9 cellular contexts compared by ENCODE assay signal in the genomic region with DNA sequence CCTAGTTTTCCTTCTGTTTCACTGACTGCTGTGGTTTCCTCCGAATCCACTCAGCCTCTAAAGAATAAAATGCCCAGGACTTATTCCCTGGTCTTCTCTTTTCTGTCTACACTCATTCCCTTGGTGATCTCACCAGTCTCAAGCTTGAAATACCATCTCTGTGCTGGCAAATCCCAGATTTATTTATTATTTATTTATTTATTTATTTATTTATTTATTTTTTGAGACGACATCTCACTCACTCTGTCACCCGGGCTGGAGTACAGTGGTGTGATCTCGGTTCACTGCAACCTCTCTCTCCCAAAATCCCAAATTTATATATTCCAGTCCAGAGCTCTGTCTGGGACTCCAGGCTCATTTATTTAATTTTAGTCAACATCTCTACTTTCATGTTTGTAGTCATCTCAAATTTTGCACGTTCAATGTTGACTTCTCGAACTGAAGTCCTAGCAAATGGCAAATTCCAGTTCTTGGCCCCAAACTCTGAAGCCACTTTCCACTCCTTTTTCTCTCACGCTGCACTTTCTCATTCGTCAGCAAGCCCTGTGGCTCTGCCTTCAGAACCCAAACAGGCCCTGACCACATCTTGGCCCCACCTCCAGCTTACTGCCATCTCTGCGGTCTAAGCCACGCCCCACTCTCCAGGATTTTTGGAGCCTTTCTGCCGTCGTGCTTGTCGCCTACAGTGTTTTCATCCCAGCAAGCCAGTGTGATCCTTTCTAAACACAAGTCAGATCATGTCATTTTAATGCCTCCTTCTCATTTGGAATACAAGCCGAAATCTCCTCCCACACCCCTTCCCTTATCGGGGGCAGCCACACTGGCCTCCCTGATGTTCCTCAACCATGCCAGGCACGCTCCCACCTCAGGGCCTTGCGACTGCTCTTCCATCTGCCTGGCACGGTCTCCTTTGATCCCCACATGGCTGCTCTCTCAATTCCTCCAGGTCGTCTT. TPM values are rescaled to one million over a fixed set of nuclear protein-coding genes. Genes with fewer than 3 reads are reported as not detected.
DNase-seq lines count a peak whose midpoint lies in the region; ATAC-seq, FAIRE-seq and TF ChIP-seq lines count a peak whose summit lies in the region.
"Had no signal": no experiment of that assay in that cellular context is flagged by ENCODE, and none has a peak within 500 bp of the region (broad histone marks: within the 10 kb centered on the region; RNA-seq: fewer than 3 reads in every experiment).

No MANE protein-coding gene starts in this region.

- H3K79me2 ChIP-seq in keratinocyte (ENCODE audit: control insufficient read depth, insufficient read depth, low read length) = no peaks in the 10 kb centered on the region

- H3K4me2 ChIP-seq in keratinocyte (ENCODE audit: control insufficient read depth, extremely low read depth, insufficient read depth, low read depth, low read length) = peak overlapping the region; percentile 60

- peak; percentile 99 for FAIRE-seq in keratinocyte (lab: Jason Lieb, UNC)

- H3K27ac ChIP-seq in left ventricle myocardium inferior (replicated peaks) (no peak overlapping the region), WERI-Rb-1 (no peak overlapping the region), keratinocyte (ENCODE audit: control insufficient read depth, insufficient read depth, low read length) (no peak overlapping the region), vagina (peak overlapping the region; percentile 82)
- H3K27ac ChIP-seq: BLaER1 had no signal

- peak overlapping the region; percentile 79 for H2AFZ ChIP-seq in keratinocyte (ENCODE audit: control insufficient read depth, low read length)

- TF ChIP-seq CTCF in left ventricle myocardium inferior (IDR thresholded peaks at IDR 0.05; ENCODE audit: borderline replicate concordance) = no peak
- TF ChIP-seq CTCF in WERI-Rb-1 (IDR thresholded peaks at IDR 0.05; ENCODE audit: low read depth, low read length) = no peak
- TF ChIP-seq CTCF in keratinocyte (optimal IDR thresholded peaks at IDR 0.05 in 1 of 3, IDR thresholded peaks at IDR 0.05 in 1 of 3, conservative IDR thresholded peaks at IDR 0.05 in 1 of 3; ENCODE audit: extremely low read depth in 1 of 3, insufficient read depth in 2 of 3, low read length in 3 of 3) = no peak
- no peak for TF ChIP-seq CTCF in vagina (IDR thresholded peaks at IDR 0.05)

- ATAC-seq in left cardiac atrium = peak; percentile 46 to 67

- H3K36me3 ChIP-seq in left ventricle myocardium inferior (no peaks in the 10 kb centered on the region), WERI-Rb-1 (no peaks in the 10 kb centered on the region), keratinocyte (ENCODE audit: control insufficient read depth in 2 of 2, extremely low read depth in 1 of 2, insufficient read depth in 2 of 2, low read length in 2 of 2) (no peaks in the 10 kb centered on the region), vagina (no peaks in the 10 kb centered on the region)
- H3K36me3 ChIP-seq: BLaER1 had no signal

- no peak overlapping the region for H3K9ac ChIP-seq in keratinocyte (ENCODE audit: control insufficient read depth, extremely low read depth, insufficient read depth, low read length)
- H3K9ac ChIP-seq: BLaER1 had no signal

- H3K4me3 ChIP-seq in left ventricle myocardium inferior (no peak overlapping the region), WERI-Rb-1 (ENCODE audit: low read depth, low read length) (no peak overlapping the region), keratinocyte (ENCODE audit: control insufficient read depth in 2 of 3, extremely low read depth in 1 of 3, insufficient read depth in 2 of 3, low read depth in 1 of 3, low read length in 3 of 3) (no peak overlapping the region), vagina (no peak overlapping the region)
- H3K4me3 ChIP-seq: BLaER1 had no signal

- peaks cover 10% of the 10 kb centered on the region for H3K4me1 ChIP-seq in left ventricle myocardium inferior
- peaks cover 21% of the 10 kb centered on the region for H3K4me1 ChIP-seq in keratinocyte (ENCODE audit: control insufficient read depth, extremely low read depth, insufficient read depth, low read length)
- peaks cover 27% of the 10 kb centered on the region for H3K4me1 ChIP-seq in vagina

- dilution Hi-C loops in keratinocyte (cut with MboI; ENCODE audit: extremely low pct_ligation_motif_present, low sequenced_read_pairs) = loop anchor here (25.0 kb wide), 1 partner anchor 260 kb away; no protein-coding TSS in a partner anchor

- DNase-seq in left cardiac atrium (peak; percentile 70), left ventricle myocardium inferior (no peak), WERI-Rb-1 (peak; percentile 38), keratinocyte (ENCODE audit: low read depth, low spot score) (no peak), vagina (ENCODE audit: extremely low spot score in 2 of 2) (no peak), HuH-7 (ENCODE audit: low spot score) (no peak)
- DNase-seq in stimulated activated CD4-positive, alpha-beta T cell treated with anti-CD3 and anti-CD28 coated beads, Interleukin-4, amount 100 ng/mL, for 4 hours = no peak
- DNase-seq in effector CD8-positive, alpha-beta T cell (lab: John Stamatoyannopoulos, UW) = no peak

- H3K9me3 ChIP-seq in left ventricle myocardium inferior (replicated peaks) (no peaks in the 10 kb centered on the region), WERI-Rb-1 (ENCODE audit: severe bottlenecking) (no peaks in the 10 kb centered on the region), keratinocyte (ENCODE audit: control insufficient read depth, low read depth, low read length) (no peaks in the 10 kb centered on the region), vagina (no peaks in the 10 kb centered on the region)
- H3K9me3 ChIP-seq: BLaER1 had no signal

- H4K20me1 ChIP-seq in keratinocyte (ENCODE audit: control insufficient read depth, extremely low read depth, insufficient read depth, low read length) = no peaks in the 10 kb centered on the region
- H4K20me1 ChIP-seq: BLaER1 had no signal

- no peak for TF ChIP-seq POLR2A in vagina (IDR thresholded peaks at IDR 0.05)

- H3K27me3 ChIP-seq in left ventricle myocardium inferior (ENCODE audit: low read depth) (no peaks in the 10 kb centered on the region), WERI-Rb-1 (ENCODE audit: insufficient read depth, low read depth, severe bottlenecking) (no peaks in the 10 kb centered on the region), keratinocyte (ENCODE audit: control insufficient read depth, extremely low read depth, insufficient read depth, low read length) (no peaks in the 10 kb centered on the region), vagina (no peaks in the 10 kb centered on the region)
- H3K27me3 ChIP-seq: BLaER1 had no signal

- intact Hi-C loops in left cardiac atrium (cut with DNase I) (no loop called here), left ventricle myocardium inferior (cut with micrococcal nuclease) (no loop called here), vagina (cut with DNase I) (no loop called here)

- no peaks in the 10 kb centered on the region for H3K9me1 ChIP-seq in keratinocyte (ENCODE audit: control insufficient read depth, extremely low read depth, insufficient read depth, low read length)

RNA-seq across cellular contexts. Expression of a gene that starts 14.2 kb away (rescaled TPM):
- total RNA-seq in left cardiac atrium (10 to 100 TPM; 17.1 to 29.0 TPM), left ventricle myocardium inferior (30.2 TPM), vagina (64.3 TPM)
- polyA plus RNA-seq in keratinocyte = 26.5 to 50.8 TPM (median 36.6 TPM) in 3 replicates
- polyA plus RNA-seq in keratinocyte (2011; ENCODE audit: low read depth) = 130 TPM
- 21.2 and 35.6 TPM in 2 replicates for polyA plus RNA-seq in keratinocyte (2011; cell fraction: cytosol; rRNA removed)
- 37.2 and 51.5 TPM in 2 replicates for polyA plus RNA-seq in keratinocyte (2011; cell fraction: nucleus; rRNA removed)
- polyA plus RNA-seq in keratinocyte (2012; ENCODE audit: low replicate concordance) = 37.8 and 126 TPM in 2 replicates
- 43.5 to 79.5 TPM (median 49.6 TPM) in 3 replicates for polyA minus RNA-seq in keratinocyte
- polyA minus RNA-seq in keratinocyte (2011; cell fraction: cytosol; rRNA and poly(A)+ RNA removed) = 95.7 TPM
- 69.9 and 70.8 TPM in 2 replicates for polyA minus RNA-seq in keratinocyte (2011; cell fraction: nucleus; rRNA and poly(A)+ RNA removed)

RNA-seq across cellular contexts. Expression of a gene that starts 33.4 kb away (rescaled TPM):
- total RNA-seq in left cardiac atrium (10 to 100 TPM; 40.6 to 45.2 TPM), left ventricle myocardium inferior (35.7 TPM), vagina (13.0 TPM)
- 130 to 166 TPM (median 164 TPM) in 3 replicates for polyA plus RNA-seq in keratinocyte
- polyA plus RNA-seq in keratinocyte (2011; ENCODE audit: low read depth) = 33.9 TPM
- 107 and 141 TPM in 2 replicates for polyA plus RNA-seq in keratinocyte (2011; cell fraction: cytosol; rRNA removed)
- polyA plus RNA-seq in keratinocyte (2011; cell fraction: nucleus; rRNA removed) = 81.1 and 105 TPM in 2 replicates
- 81.0 and 94.3 TPM in 2 replicates for polyA plus RNA-seq in keratinocyte (2012; ENCODE audit: low replicate concordance)
- 40.7 to 76.9 TPM (median 51.1 TPM) in 3 replicates for polyA minus RNA-seq in keratinocyte
- 121 TPM for polyA minus RNA-seq in keratinocyte (2011; cell fraction: cytosol; rRNA and poly(A)+ RNA removed)
- polyA minus RNA-seq in keratinocyte (2011; cell fraction: nucleus; rRNA and poly(A)+ RNA removed) = 31.7 and 43.4 TPM in 2 replicates

Comparison
In these comparisons a context has a peak if more than half of its experiments do, and no peak if none do; other contexts are left out.
1. DNase-seq: peak in left cardiac atrium (single experiment) and WERI-Rb-1 (single experiment); none in left ventricle myocardium inferior (single experiment), keratinocyte (single experiment), vagina (0 of 2), HuH-7 (single experiment), stimulated activated CD4-positive, alpha-beta T cell treated with anti-CD3 and anti-CD28 coated beads, Interleukin-4, amount 100 ng/mL, for 4 hours (0 of 2) and effector CD8-positive, alpha-beta T cell (single experiment).